Comparison of ENCODE assay signal across 9 cellular contexts in the genomic region with DNA sequence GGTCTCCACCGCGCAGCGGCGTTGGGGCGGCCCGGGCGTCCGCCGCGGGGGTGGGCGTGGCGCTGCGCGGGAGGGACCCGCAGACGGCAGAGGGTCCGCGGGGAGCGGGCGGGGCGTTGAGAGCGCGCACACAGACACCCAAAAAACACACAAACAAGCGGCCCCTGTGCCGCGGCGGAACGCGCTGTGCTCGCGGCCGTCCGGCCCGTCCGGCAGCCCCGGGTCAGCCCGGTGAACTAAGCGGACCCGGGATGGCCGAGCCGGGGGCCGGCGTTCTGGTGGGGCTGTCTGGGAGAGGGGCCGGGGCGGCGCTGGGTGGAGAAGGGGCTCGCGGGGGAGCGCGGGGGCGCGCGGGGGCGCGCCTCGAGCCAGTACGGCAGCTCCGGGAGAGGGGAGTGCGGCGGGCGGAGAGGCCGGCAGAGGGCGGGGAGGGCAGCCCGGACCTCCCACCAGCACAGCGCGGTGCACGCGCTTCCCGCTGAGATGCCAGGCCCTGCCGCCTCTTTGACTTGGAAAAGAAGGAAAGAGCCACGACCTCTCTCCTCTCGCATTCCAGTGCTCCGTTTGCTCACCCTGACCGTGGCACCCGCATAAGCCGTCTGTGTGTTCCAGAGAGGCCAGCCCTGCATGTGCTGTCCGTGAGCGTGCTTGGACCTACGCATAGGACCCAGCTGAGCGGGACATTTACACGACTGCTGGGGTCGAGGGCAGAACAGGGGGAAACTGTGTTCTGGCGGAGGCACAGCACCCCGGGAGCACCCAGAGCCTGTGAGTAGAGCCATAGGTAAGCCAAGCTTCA. TPM values are rescaled to one million over a fixed set of nuclear protein-coding genes. Genes with fewer than 3 reads are reported as not detected.
A peak's percentile ranks its signal among the peaks of the same experiment; 100 is the strongest.
DNase-seq lines count a peak whose midpoint lies in the region; ATAC-seq and TF ChIP-seq lines count a peak whose summit lies in the region.
"Had no signal": no experiment of that assay in that cellular context is flagged by ENCODE, and none has a peak within 500 bp of the region (broad histone marks: within the 10 kb centered on the region; RNA-seq: fewer than 3 reads in every experiment).

No MANE protein-coding gene starts in this region.

- peak overlapping the region; percentile 99 for H3K4me2 ChIP-seq in IMR-90 (ENCODE audit: low read depth, low read length)

- H3K4me3 ChIP-seq in IMR-90 (ENCODE audit: insufficient read depth, low read depth, low read length) (peak overlapping the region; percentile 43), suprapubic skin (peak overlapping the region; percentile 52), lower leg skin (ENCODE audit: low read depth, poor library complexity, severe bottlenecking) (no peak overlapping the region)
- no peak overlapping the region for H3K4me3 ChIP-seq in CD8-positive, alpha-beta T cell (ENCODE audit: low read depth, low read length)

- peaks cover 3% of the 10 kb centered on the region for H3K4me1 ChIP-seq in IMR-90 (ENCODE audit: control insufficient read depth, insufficient read depth, low read length)
- peaks cover 15% of the 10 kb centered on the region for H3K4me1 ChIP-seq in suprapubic skin
- no peaks in the 10 kb centered on the region for H3K4me1 ChIP-seq in CD8-positive, alpha-beta T cell (ENCODE audit: insufficient read depth, low read length)

- H2BK5ac ChIP-seq in IMR-90 (ENCODE audit: low read depth, low read length, poor library complexity, severe bottlenecking), result no peak overlapping the region

- dilution Hi-C loops in IMR-90 (cut with HindIII; ENCODE audit: low sequenced_read_pairs, unreplicated experiment), result no loop called here

- H4K20me1 ChIP-seq in IMR-90 (ENCODE audit: insufficient read depth, low read length), result no peaks in the 10 kb centered on the region

- no peak overlapping the region for H4K91ac ChIP-seq in IMR-90 (ENCODE audit: insufficient read depth, low read depth, low read length)

- H3K4me1 Mint-ChIP-seq in chondrocyte (ENCODE audit: low read depth), result peaks cover 15% of the 10 kb centered on the region
- H3K4me1 Mint-ChIP-seq in CD8-positive, alpha-beta T cell (ENCODE audit: low read depth), result peaks cover 2% of the 10 kb centered on the region

- no peak for TF ChIP-seq POLR2A in IMR-90 (IDR thresholded peaks at IDR 0.05; ENCODE audit: low read depth, low read length)
- TF ChIP-seq POLR2A in suprapubic skin (IDR thresholded peaks at IDR 0.05), result no peak
- TF ChIP-seq POLR2A in lower leg skin (IDR thresholded peaks at IDR 0.05), result no peak

- no peak overlapping the region for H3K14ac ChIP-seq in IMR-90 (replicated peaks; ENCODE audit: low read depth, low read length)

- no peak overlapping the region for H2AK5ac ChIP-seq in IMR-90 (ENCODE audit: low read depth, low read length)

- no peak overlapping the region; the same call in 1 of the 2 replicates for H4K5ac ChIP-seq in IMR-90 (ENCODE audit: low read depth, low read length)

- no peak for DNase-seq in IMR-90
- no peak for DNase-seq in chondrocyte (ENCODE audit: low spot score)
- DNase-seq in left kidney (ENCODE audit: low read depth, low spot score), result peak; percentile 78
- no peak for DNase-seq in suprapubic skin (ENCODE audit: low spot score in 2 of 2)
- no peak for DNase-seq in CD8-positive, alpha-beta T cell
- no peak for DNase-seq in lower leg skin (ENCODE audit: low spot score in 2 of 2)
- DNase-seq: cerebellar nuclear complex had no signal

- peaks cover 6% of the 10 kb centered on the region; the same call in 1 of the 2 replicates for H3K9me1 ChIP-seq in IMR-90 (ENCODE audit: insufficient read depth, low read length)

- H3K9me3 Mint-ChIP-seq in chondrocyte (ENCODE audit: low read depth), result no peaks in the 10 kb centered on the region
- no peaks in the 10 kb centered on the region for H3K9me3 Mint-ChIP-seq in CD8-positive, alpha-beta T cell

- no peak overlapping the region for H3K27ac ChIP-seq in IMR-90 (ENCODE audit: insufficient read depth, low read length)
- H3K27ac ChIP-seq in suprapubic skin, result no peak overlapping the region
- no peak overlapping the region for H3K27ac ChIP-seq in CD8-positive, alpha-beta T cell (ENCODE audit: low read depth, low read length)

- TF ChIP-seq CTCF in IMR-90 (conservative IDR thresholded peaks at IDR 0.05; ENCODE audit: low read depth, low read length), result no peak
- peak; percentile 61 for TF ChIP-seq CTCF in chondrocyte (IDR thresholded peaks at IDR 0.05)
- TF ChIP-seq CTCF in suprapubic skin (IDR thresholded peaks at IDR 0.05), result peak in 1 of 2 donors; percentile 12
- TF ChIP-seq CTCF in CD8-positive, alpha-beta T cell (IDR thresholded peaks at IDR 0.05), result no peak
- TF ChIP-seq CTCF in lower leg skin (IDR thresholded peaks at IDR 0.05), result no peak

- H3K18ac ChIP-seq in IMR-90 (ENCODE audit: low read depth, low read length), result no peak overlapping the region; the same call in 1 of the 2 replicates

- POLR2A ChIA-PET in IMR-90 (lab: Charles Lee; ENCODE audit: unreplicated experiment), result no interaction called here
- POLR2A ChIA-PET in CD8-positive, alpha-beta T cell (lab: Charles Lee), result no interaction called here

- peak; percentile 84 for ATAC-seq in IMR-90 (ENCODE audit: low read depth)
- no peak for ATAC-seq in GM19397 (IDR thresholded peaks at IDR 0.05; ENCODE audit: unreplicated experiment)
- no peak for ATAC-seq in GM19328 (IDR thresholded peaks at IDR 0.05; ENCODE audit: unreplicated experiment)
- ATAC-seq in CD8-positive, alpha-beta T cell, result no peak

- BruUV-seq in IMR-90 (replicated peaks; lab: Mats Ljungman, UMichigan), result no TSS peak

- peak overlapping the region; percentile 69 for H2AFZ ChIP-seq in IMR-90 (replicated peaks; ENCODE audit: low read length, poor library complexity)

- no peak for TF ChIP-seq EP300 in suprapubic skin (IDR thresholded peaks at IDR 0.05)

- intact Hi-C loops in IMR-90 (cut with micrococcal nuclease), result no loop called here
- intact Hi-C loops in CD8-positive, alpha-beta T cell (cut with DNase I, micrococcal nuclease), result no loop called here
- intact Hi-C loops in lower leg skin (cut with DNase I; ENCODE audit: low total_unique reads), result no loop called here

- H3K23ac ChIP-seq in IMR-90 (ENCODE audit: low read depth, low read length), result peak overlapping the region; percentile 35; the same call in 1 of the 2 replicates

- H4K8ac ChIP-seq in IMR-90 (ENCODE audit: low read depth in 2 of 2, low read length in 2 of 2), result no peak overlapping the region

- 4% methylated on average over 19 of the region's 84 CpGs; no CpG with 5 or more reads in 1 of the 2 experiments for WGBS in IMR-90 (ENCODE audit: extremely low coverage in 2 of 2, insufficient read length in 1 of 2), 2 experiments
- 26% methylated on average over 9 of the region's 84 CpGs for WGBS in suprapubic skin
- WGBS in lower leg skin, 2 donors, result 8 to 50% methylated on average over 56 to 76 of the region's 84 CpGs

- H3K36me3 Mint-ChIP-seq in chondrocyte (ENCODE audit: low read depth), result peaks cover 2% of the 10 kb centered on the region
- H3K36me3 Mint-ChIP-seq in CD8-positive, alpha-beta T cell, result no peaks in the 10 kb centered on the region

- H3K56ac ChIP-seq in IMR-90 (ENCODE audit: extremely low read depth, insufficient read depth, low read length), result no peak overlapping the region

- H2BK15ac ChIP-seq in IMR-90 (ENCODE audit: low read depth, low read length), result no peak overlapping the region

- in situ Hi-C loops in IMR-90 (cut with MboI; ENCODE audit: low sequenced_read_pairs), result no loop called here

- peaks cover 48% of the 10 kb centered on the region for H3K27me3 Mint-ChIP-seq in chondrocyte (ENCODE audit: low read depth)
- H3K27me3 Mint-ChIP-seq in CD8-positive, alpha-beta T cell (ENCODE audit: low read depth), result peaks cover 44% of the 10 kb centered on the region

- H3K27me3 ChIP-seq in IMR-90 (ENCODE audit: control insufficient read depth, insufficient read depth, low read length), result peaks cover 58% of the 10 kb centered on the region
- H3K27me3 ChIP-seq in suprapubic skin, result peaks cover 51% of the 10 kb centered on the region
- peaks cover 3% of the 10 kb centered on the region for H3K27me3 ChIP-seq in CD8-positive, alpha-beta T cell (ENCODE audit: insufficient read depth, low read length)

- TF ChIP-seq RAD21 in IMR-90 (IDR thresholded peaks at IDR 0.05; ENCODE audit: low read length), result no peak

- no peak overlapping the region for H2BK120ac ChIP-seq in IMR-90 (ENCODE audit: low read depth, low read length)

- H3K79me1 ChIP-seq in IMR-90 (ENCODE audit: low read depth in 1 of 2, low read length in 2 of 2), result no peaks in the 10 kb centered on the region

- no peak overlapping the region; the same call in 1 of the 2 replicates for H3K9ac ChIP-seq in IMR-90 (ENCODE audit: low read depth, low read length)

- peak overlapping the region; percentile 9 for H2AK9ac ChIP-seq in IMR-90 (replicated peaks; ENCODE audit: low read depth, low read length, poor library complexity)

- no peak overlapping the region for H3K27ac Mint-ChIP-seq in chondrocyte (ENCODE audit: unreplicated experiment)
- no peak overlapping the region for H3K27ac Mint-ChIP-seq in CD8-positive, alpha-beta T cell

- H2BK20ac ChIP-seq in IMR-90 (ENCODE audit: low read depth, low read length), result no peak overlapping the region

- H3K36me3 ChIP-seq in IMR-90 (ENCODE audit: control insufficient read depth, insufficient read depth, low read length) (no peaks in the 10 kb centered on the region), suprapubic skin (no peaks in the 10 kb centered on the region)
- no peaks in the 10 kb centered on the region for H3K36me3 ChIP-seq in CD8-positive, alpha-beta T cell (ENCODE audit: insufficient read depth, low read length)

- peak overlapping the region; percentile 61 for H3K4me3 Mint-ChIP-seq in chondrocyte (ENCODE audit: unreplicated experiment)
- H3K4me3 Mint-ChIP-seq in CD8-positive, alpha-beta T cell, result no peak overlapping the region

- H3K9me3 ChIP-seq in IMR-90 (ENCODE audit: control insufficient read depth, insufficient read depth, low read length), result no peaks in the 10 kb centered on the region
- H3K9me3 ChIP-seq in suprapubic skin, result no peaks in the 10 kb centered on the region
- no peaks in the 10 kb centered on the region for H3K9me3 ChIP-seq in CD8-positive, alpha-beta T cell (ENCODE audit: low read length)

- H3K4ac ChIP-seq in IMR-90 (ENCODE audit: low read depth, low read length), result no peak overlapping the region

- CTCF ChIA-PET in IMR-90 (lab: Yijun Ruan, JAX), result no interaction called here
- CTCF ChIA-PET in CD8-positive, alpha-beta T cell (lab: Charles Lee), result no interaction called here

RNA-seq across cellular contexts. Expression of gene SLC6A12, which starts 10.3 kb away (rescaled TPM):
- total RNA-seq in IMR-90 (2012; rRNA removed) (not detected in 2 replicates), chondrocyte (0.42 TPM in 1 of 3 replicates, not detected in the others), suprapubic skin (1 to 10 TPM in 2 of 4 donors, not detected in 2; 3.1 to 6.0 TPM), lower leg skin (under 1 TPM in 3 of 4 donors, not detected in 1; 0.30 to 0.74 (median 0.71) TPM)
- not detected in 2 replicates for polyA plus RNA-seq in IMR-90 (2012; rRNA removed)
- 0.01 TPM in 1 of 2 replicates, not detected in the other for polyA plus RNA-seq in IMR-90 (2012; cell fraction: cytosol; rRNA removed)
- polyA plus RNA-seq in IMR-90 (2012; cell fraction: nucleus; rRNA removed; ENCODE audit: low replicate concordance), result 0.10 TPM in 1 of 2 replicates, not detected in the other
- total RNA-seq in CD8-positive, alpha-beta T cell, result not detected

RNA-seq across cellular contexts. Expression of gene SLC6A13, which starts 59.0 kb away (rescaled TPM):
- under 0.01 and 0.28 TPM in 2 replicates for total RNA-seq in IMR-90 (2012; rRNA removed)
- polyA plus RNA-seq in IMR-90 (2012; rRNA removed), result 0.10 TPM in 1 of 2 replicates, not detected in the other
- polyA plus RNA-seq in IMR-90 (2012; cell fraction: cytosol; rRNA removed), result 0.05 TPM in 1 of 2 replicates, not detected in the other
- 0.45 and 1.1 TPM in 2 replicates for polyA plus RNA-seq in IMR-90 (2012; cell fraction: nucleus; rRNA removed; ENCODE audit: low replicate concordance)
- total RNA-seq in chondrocyte, result 0.37 to 0.59 TPM in 2 of 3 replicates, not detected in the other
- not detected for total RNA-seq in suprapubic skin
- not detected for total RNA-seq in CD8-positive, alpha-beta T cell
- not detected for total RNA-seq in lower leg skin

Comparison
In these comparisons a context has a peak if more than half of its experiments do, and no peak if none do; other contexts are left out.
1. H3K4me3 ChIP-seq: peak in IMR-90 (single experiment) and suprapubic skin (single experiment); none in CD8-positive, alpha-beta T cell (single experiment) and lower leg skin (single experiment).